12 cellular contexts compared by ENCODE assay signal in the genomic region with DNA sequence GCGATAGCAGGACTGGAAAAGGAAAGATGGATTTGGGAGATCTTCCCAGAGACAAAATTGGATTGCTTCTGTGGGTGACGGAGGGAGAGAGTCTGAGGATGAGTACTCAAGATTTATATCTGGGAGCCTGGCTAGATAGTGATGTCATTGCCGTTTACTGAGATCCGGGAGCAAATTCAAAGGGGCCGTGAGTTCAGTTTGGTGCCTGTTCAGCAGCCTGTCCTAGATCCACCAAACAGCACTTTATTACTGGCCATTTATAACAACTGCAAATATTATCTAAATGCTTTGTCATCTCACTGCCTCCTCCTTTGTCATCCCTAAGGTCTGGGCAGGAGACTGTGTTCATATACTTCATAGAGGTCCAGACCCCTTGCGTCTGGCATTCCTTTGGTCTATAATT. TPM values are rescaled to one million over a fixed set of nuclear protein-coding genes. Genes with fewer than 3 reads are reported as not detected.
A peak's percentile ranks its signal among the peaks of the same experiment; 100 is the strongest.
DNase-seq lines count a peak whose midpoint lies in the region; ATAC-seq and TF ChIP-seq lines count a peak whose summit lies in the region.
"Had no signal": no experiment of that assay in that cellular context is flagged by ENCODE, and none has a peak within 500 bp of the region (broad histone marks: within the 10 kb centered on the region; RNA-seq: fewer than 3 reads in every experiment).

No MANE protein-coding gene starts in this region.

- peak overlapping the region; percentile 10 for H3K9ac ChIP-seq in smooth muscle cell (ENCODE audit: low read depth)

- H3K4me3 ChIP-seq in foreskin fibroblast (ENCODE audit: low read depth in 1 of 2, low read length in 2 of 2) (no peak overlapping the region), smooth muscle cell (no peak overlapping the region), H7 (ENCODE audit: insufficient read depth, low read depth, low read length) (no peak overlapping the region)

- H3K4me1 ChIP-seq in smooth muscle cell (ENCODE audit: low read depth), result peaks cover 16% of the 10 kb centered on the region

- TF ChIP-seq CTCF in foreskin fibroblast (IDR thresholded peaks at IDR 0.05; ENCODE audit: low read depth, low read length) (no peak), smooth muscle cell (IDR thresholded peaks at IDR 0.05; ENCODE audit: borderline replicate concordance, insufficient read depth, poor library complexity, severe bottlenecking) (no peak)

- H3K36me3 ChIP-seq in smooth muscle cell (ENCODE audit: low read depth) (no peaks in the 10 kb centered on the region), H7 (replicated peaks; ENCODE audit: control insufficient read depth, insufficient read depth, low read length) (no peaks in the 10 kb centered on the region)

- peaks cover 10% of the 10 kb centered on the region for H3K36me3 Mint-ChIP-seq in activated T-cell treated with anti-CD3 and anti-CD28 coated beads, Interleukin-2, amount 50 U/mL, for 24 hours (ENCODE audit: low read depth)

- no peaks in the 10 kb centered on the region for H3K27me3 Mint-ChIP-seq in activated T-cell treated with anti-CD3 and anti-CD28 coated beads, Interleukin-2, amount 50 U/mL, for 24 hours

- WGBS in smooth muscle cell (ENCODE audit: low lambda C conversion rate), result 26% methylated on average over 6 of the region's 6 CpGs

- peak overlapping the region; percentile 79 for H3K27ac ChIP-seq in smooth muscle cell (ENCODE audit: low read depth)

- H3F3A ChIP-seq in smooth muscle cell (ENCODE audit: low read depth), result peaks cover 6% of the 10 kb centered on the region

- H3K27me3 ChIP-seq in smooth muscle cell (ENCODE audit: low read depth) (no peaks in the 10 kb centered on the region), H7 (ENCODE audit: control insufficient read depth, insufficient read depth, low read length) (no peaks in the 10 kb centered on the region)

- peaks cover 87% of the 10 kb centered on the region for H3K4me1 Mint-ChIP-seq in activated T-cell treated with anti-CD3 and anti-CD28 coated beads, Interleukin-2, amount 50 U/mL, for 24 hours (ENCODE audit: low read depth)

- no peak overlapping the region for H3K4me3 Mint-ChIP-seq in activated T-cell treated with anti-CD3 and anti-CD28 coated beads, Interleukin-2, amount 50 U/mL, for 24 hours

- no peaks in the 10 kb centered on the region for H3K9me3 ChIP-seq in smooth muscle cell (replicated peaks; ENCODE audit: low read depth)

- no peak overlapping the region for H2AFZ ChIP-seq in smooth muscle cell (ENCODE audit: low read depth)

- H3K9me3 Mint-ChIP-seq in activated T-cell treated with anti-CD3 and anti-CD28 coated beads, Interleukin-2, amount 50 U/mL, for 24 hours, result no peaks in the 10 kb centered on the region

- peaks cover 100% of the 10 kb centered on the region for H4K20me1 ChIP-seq in smooth muscle cell (ENCODE audit: low read depth)

- peak overlapping the region; percentile 79 for H3K27ac Mint-ChIP-seq in activated T-cell treated with anti-CD3 and anti-CD28 coated beads, Interleukin-2, amount 50 U/mL, for 24 hours

- peak overlapping the region; percentile 77 for H3K4me2 ChIP-seq in smooth muscle cell

- peaks cover 100% of the 10 kb centered on the region for H3K79me2 ChIP-seq in smooth muscle cell (ENCODE audit: low read depth)

- ATAC-seq in SK-N-SH treated with all-trans-retinoic acid at 6 μM for 48 hours, result peak; percentile 69
- ATAC-seq in HG02981 (IDR thresholded peaks at IDR 0.05; ENCODE audit: unreplicated experiment), result no peak

- DNase-seq in activated T-cell treated with anti-CD3 and anti-CD28 coated beads, Interleukin-2, amount 50 U/mL, for 24 hours, result no peak
- DNase-seq in activated T-cell treated with anti-CD3 and anti-CD28 coated beads, Interleukin-2, amount 50 U/mL, for 48 hours, result no peak
- peak; percentile 30 to 60 for DNase-seq in foreskin fibroblast
- DNase-seq in smooth muscle cell (lab: John Stamatoyannopoulos, UW; ENCODE audit: unreplicated experiment), result no peak
- no peak for DNase-seq in H7
- DNase-seq in NCI-H526 treated with DMSO at 0.1 percent for 48 hours (lab: John Stamatoyannopoulos, UW), result no peak
- DNase-seq: activated T-cell treated with anti-CD3 and anti-CD28 coated beads, Interleukin-2, amount 50 U/mL, for 1 hour; dermis blood vessel endothelial cell; hippocampal formation had no signal

TF ChIP-seq in SK-N-SH treated with all-trans-retinoic acid at 6 μM for 48 hours, 23 proteins besides CTCF, POLR2A, EP300 and RAD21:
- TF ChIP-seq, protein P1, sequence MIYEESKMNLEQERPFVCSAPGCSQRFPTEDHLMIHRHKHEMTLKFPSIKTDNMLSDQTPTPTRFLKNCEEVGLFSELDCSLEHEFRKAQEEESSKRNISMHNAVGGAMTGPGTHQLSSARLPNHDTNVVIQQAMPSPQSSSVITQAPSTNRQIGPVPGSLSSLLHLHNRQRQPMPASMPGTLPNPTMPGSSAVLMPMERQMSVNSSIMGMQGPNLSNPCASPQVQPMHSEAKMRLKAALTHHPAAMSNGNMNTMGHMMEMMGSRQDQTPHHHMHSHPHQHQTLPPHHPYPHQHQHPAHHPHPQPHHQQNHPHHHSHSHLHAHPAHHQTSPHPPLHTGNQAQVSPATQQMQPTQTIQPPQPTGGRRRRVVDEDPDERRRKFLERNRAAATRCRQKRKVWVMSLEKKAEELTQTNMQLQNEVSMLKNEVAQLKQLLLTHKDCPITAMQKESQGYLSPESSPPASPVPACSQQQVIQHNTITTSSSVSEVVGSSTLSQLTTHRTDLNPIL (CRISPR knock-in tag; IDR thresholded peaks at IDR 0.05; ENCODE audit: low read depth), result peak; percentile 39; the same call in 1 of the 2 replicates
- TF ChIP-seq TCF4 (CRISPR knock-in tag; IDR thresholded peaks at IDR 0.05; ENCODE audit: borderline replicate concordance) (peak; percentile 65), ZFP3 (CRISPR knock-in tag; IDR thresholded peaks at IDR 0.05) (0 out of 2 replicates have a peak, but pooled peaks have one; percentile 50), ESRRG (CRISPR knock-in tag; IDR thresholded peaks at IDR 0.05) (no peak), ZNF8 (CRISPR knock-in tag; IDR thresholded peaks at IDR 0.05) (no peak), GLIS3 (CRISPR knock-in tag; IDR thresholded peaks at IDR 0.05) (0 out of 2 replicates have a peak, but pooled peaks have one; percentile 16)
TF ChIP-seq in SK-N-SH treated with all-trans-retinoic acid at 6 μM for 48 hours: peak in this region for 4.

RNA-seq across cellular contexts. Expression of a gene that starts 29.2 kb away (rescaled TPM):
- 36.0 and 40.9 TPM in 2 replicates for total RNA-seq in smooth muscle cell
- polyA plus RNA-seq in smooth muscle cell, result 14.3 and 16.9 TPM in 2 replicates
- total RNA-seq in H7 (2014; rRNA removed; shearing (Covaris generic)), result 67.7 and 77.8 TPM in 2 replicates

RNA-seq across cellular contexts. Expression of a gene that starts 56.7 kb away (rescaled TPM):
- not detected in 2 replicates for total RNA-seq in smooth muscle cell
- 0.35 and 0.52 TPM in 2 replicates for polyA plus RNA-seq in smooth muscle cell
- not detected in 2 replicates for total RNA-seq in H7 (2014; rRNA removed; shearing (Covaris generic))
- total RNA-seq: dermis blood vessel endothelial cell, urinary bladder had no signal
- polyA plus RNA-seq: urinary bladder had no signal

RNA-seq across cellular contexts. Expression of a gene that starts 58.4 kb away (rescaled TPM):
- 0.36 and 2.2 TPM in 2 replicates for total RNA-seq in smooth muscle cell
- polyA plus RNA-seq in smooth muscle cell, result 1.2 and 2.8 TPM in 2 replicates
- not detected in 2 replicates for total RNA-seq in H7 (2014; rRNA removed; shearing (Covaris generic))
- total RNA-seq: dermis blood vessel endothelial cell had no signal

Comparison
In these comparisons a context has a peak if more than half of its experiments do, and no peak if none do; other contexts are left out.
1. DNase-seq: peak in foreskin fibroblast (2 of 2); none in activated T-cell treated with anti-CD3 and anti-CD28 coated beads, Interleukin-2, amount 50 U/mL, for 24 hours (single experiment), activated T-cell treated with anti-CD3 and anti-CD28 coated beads, Interleukin-2, amount 50 U/mL, for 48 hours (0 of 2), smooth muscle cell (single experiment), H7 (single experiment) and NCI-H526 treated with DMSO at 0.1 percent for 48 hours (single experiment).